ENCODE assay signal across 8 cellular contexts in the genomic region with DNA sequence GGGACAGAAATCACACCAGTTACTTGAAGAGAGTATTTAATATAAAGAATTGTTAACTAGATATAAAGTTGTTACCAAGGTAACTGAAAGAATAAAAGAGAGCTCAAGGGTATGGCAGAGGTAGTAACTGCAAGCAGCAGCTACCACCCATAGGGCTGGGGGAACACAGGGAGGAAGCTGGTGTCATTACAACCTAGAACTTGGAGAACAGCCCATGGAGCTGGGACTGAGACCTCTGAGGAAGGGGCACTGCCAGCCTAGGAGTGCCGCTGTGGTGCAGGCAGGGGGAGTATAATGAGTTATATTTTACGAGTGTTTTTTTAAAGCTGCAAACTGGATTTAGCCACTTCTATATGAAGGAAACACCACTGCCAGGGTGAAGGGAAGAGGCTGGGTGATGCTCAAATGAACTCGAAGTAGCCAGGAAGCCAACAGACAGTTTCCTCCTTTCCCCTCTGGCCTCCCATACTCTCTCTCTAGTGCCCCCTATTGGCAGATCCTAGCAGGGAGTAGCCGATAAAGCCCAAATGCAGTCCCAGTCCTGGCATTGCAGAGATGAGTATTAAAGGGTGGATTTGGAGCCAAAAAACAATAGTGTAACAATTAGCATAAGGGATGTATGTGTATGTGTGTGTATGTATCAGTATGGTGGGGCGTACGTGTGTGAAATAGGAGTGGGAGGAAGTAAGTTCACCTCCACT.
DNase-seq lines count a peak whose midpoint lies in the region; ATAC-seq and TF ChIP-seq lines count a peak whose summit lies in the region.

No MANE protein-coding gene starts in this region.

- H3K9ac ChIP-seq in OCI-LY3 (ENCODE audit: low read length), result no peak overlapping the region

- no peaks in the 10 kb centered on the region for H3K27me3 ChIP-seq in left ventricle myocardium inferior (ENCODE audit: low read depth)
- H3K27me3 ChIP-seq in OCI-LY3 (ENCODE audit: low read depth, low read length), result no peaks in the 10 kb centered on the region

- H3K36me3 ChIP-seq in left ventricle myocardium inferior (no peaks in the 10 kb centered on the region), OCI-LY3 (replicated peaks; ENCODE audit: low read depth, low read length) (no peaks in the 10 kb centered on the region)

- no peaks in the 10 kb centered on the region for H3K79me2 ChIP-seq in OCI-LY3 (ENCODE audit: low read length)

- no peak overlapping the region for H3K27ac Mint-ChIP-seq in type B pancreatic cell

- H3K4me2 ChIP-seq in OCI-LY3 (ENCODE audit: low read length), result no peak overlapping the region

- peaks cover 19% of the 10 kb centered on the region for H3K4me1 Mint-ChIP-seq in type B pancreatic cell (ENCODE audit: unreplicated experiment)

- no peak for ATAC-seq in Right ventricle myocardium inferior
- ATAC-seq in esophagus mucosa, result no peak
- no peak for ATAC-seq in GM19397 (IDR thresholded peaks at IDR 0.05; ENCODE audit: unreplicated experiment)

- intact Hi-C loops in left ventricle myocardium inferior (cut with micrococcal nuclease) (no loop called here), Right ventricle myocardium inferior (cut with DNase I) (no loop called here)

- H3K36me3 Mint-ChIP-seq in type B pancreatic cell, result no peaks in the 10 kb centered on the region

- H3K9me3 ChIP-seq in left ventricle myocardium inferior (replicated peaks) (no peaks in the 10 kb centered on the region), OCI-LY3 (ENCODE audit: insufficient read depth, low read length) (no peaks in the 10 kb centered on the region)

- H3K4me3 ChIP-seq in left ventricle myocardium inferior (no peak overlapping the region), OCI-LY3 (ENCODE audit: low read length) (no peak overlapping the region), fibroblast of villous mesenchyme (ENCODE audit: low read depth, low read length) (no peak overlapping the region)

- H3K4me1 ChIP-seq in left ventricle myocardium inferior (no peaks in the 10 kb centered on the region), OCI-LY3 (ENCODE audit: low read length) (no peaks in the 10 kb centered on the region)

- H3K27me3 Mint-ChIP-seq in type B pancreatic cell, result no peaks in the 10 kb centered on the region

- TF ChIP-seq CTCF in left ventricle myocardium inferior (IDR thresholded peaks at IDR 0.05; ENCODE audit: borderline replicate concordance), result peak; percentile 44
- TF ChIP-seq CTCF in OCI-LY3 (IDR thresholded peaks at IDR 0.05; ENCODE audit: low read depth, low read length), result peak; percentile 56
- peak; percentile 52 for TF ChIP-seq CTCF in fibroblast of villous mesenchyme (IDR thresholded peaks at IDR 0.05; ENCODE audit: insufficient read depth, low read depth, low read length)
- TF ChIP-seq CTCF in type B pancreatic cell (conservative IDR thresholded peaks at IDR 0.05), result peak; percentile 71

- no peak overlapping the region; the same call in 1 of the 2 replicates for H2AFZ ChIP-seq in OCI-LY3 (ENCODE audit: low read depth, low read length)

- H3K9me3 Mint-ChIP-seq in type B pancreatic cell, result no peaks in the 10 kb centered on the region

- no peaks in the 10 kb centered on the region for H4K20me1 ChIP-seq in OCI-LY3 (ENCODE audit: insufficient read depth, low read length)

- no peak overlapping the region for H3K27ac ChIP-seq in left ventricle myocardium inferior (replicated peaks)
- H3K27ac ChIP-seq in OCI-LY3 (ENCODE audit: low read length), result no peak overlapping the region

- H3K4me3 Mint-ChIP-seq in type B pancreatic cell, result peak overlapping the region; percentile 8

- DNase-seq in left ventricle myocardium inferior (no peak), Right ventricle myocardium inferior (ENCODE audit: missing footprints) (no peak), fibroblast of villous mesenchyme (ENCODE audit: low read depth) (no peak), type B pancreatic cell (ENCODE audit: extremely low spot score, unreplicated experiment) (no peak), SIG-M5 treated with dmso at 0.1 percent for 504 hours (lab: John Stamatoyannopoulos, UW; ENCODE audit: unreplicated experiment) (no peak)
